ENCODE assay signal across 9 cellular contexts in the genomic region with DNA sequence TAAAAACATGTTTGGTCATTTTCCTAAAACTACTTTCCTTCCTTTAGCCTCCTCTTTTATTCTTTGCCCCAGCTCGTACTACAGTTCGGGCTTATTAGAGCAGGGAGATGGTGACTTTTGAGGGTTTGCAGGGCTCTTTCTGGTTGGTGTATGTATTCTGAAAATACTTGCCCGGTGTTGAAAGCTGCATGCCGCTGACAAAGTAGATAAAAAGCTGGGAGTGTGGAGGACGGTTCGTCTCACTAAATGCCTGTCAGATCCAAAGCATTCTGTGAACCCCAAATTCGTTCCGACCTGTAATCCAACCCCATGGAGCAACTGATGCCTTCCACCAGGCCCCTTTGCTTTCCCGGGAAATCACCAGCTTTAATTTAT. TPM values are rescaled to one million over a fixed set of nuclear protein-coding genes. Genes with fewer than 3 reads are reported as not detected.
DNase-seq lines count a peak whose midpoint lies in the region; ATAC-seq and TF ChIP-seq lines count a peak whose summit lies in the region.
"Had no signal": no experiment of that assay in that cellular context is flagged by ENCODE, and none has a peak within 500 bp of the region (broad histone marks: within the 10 kb centered on the region; RNA-seq: fewer than 3 reads in every experiment).

No MANE protein-coding gene starts in this region.

- ATAC-seq in HG02840 (IDR thresholded peaks at IDR 0.05; ENCODE audit: low FRiP score, unreplicated experiment): no peak

- peak overlapping the region; percentile 71 for H3K4me3 Mint-ChIP-seq in Calu3 (ENCODE audit: low read depth, unreplicated experiment)
- H3K4me3 Mint-ChIP-seq in nephron: peak overlapping the region; percentile 95 to 98 (median 98)

- H3K27me3 Mint-ChIP-seq in Calu3 (ENCODE audit: unreplicated experiment) (no peaks in the 10 kb centered on the region), nephron (ENCODE audit: low read depth) (peaks cover 3% of the 10 kb centered on the region)

- H3K27ac Mint-ChIP-seq in Calu3 (ENCODE audit: unreplicated experiment): peak overlapping the region; percentile 24
- peak overlapping the region; percentile 97 to 100 (median 98) for H3K27ac Mint-ChIP-seq in nephron

- no peaks in the 10 kb centered on the region for H3K9me3 ChIP-seq in ectodermal cell (ENCODE audit: control insufficient read depth, low read length)

- H3K4me3 ChIP-seq in ectodermal cell (ENCODE audit: insufficient read depth, low read depth, low read length): peak overlapping the region; percentile 51

- H3K27ac ChIP-seq in ectodermal cell (ENCODE audit: insufficient read depth, low read depth, low read length, poor library complexity, severe bottlenecking): no peak overlapping the region
- H3K27ac ChIP-seq: HL-60 had no signal

- peaks cover 7% of the 10 kb centered on the region for H3K4me1 ChIP-seq in ectodermal cell (ENCODE audit: control insufficient read depth, insufficient read depth, low read length)

- peaks cover 30% of the 10 kb centered on the region for H3K4me1 Mint-ChIP-seq in Calu3 (ENCODE audit: low read depth, unreplicated experiment)
- H3K4me1 Mint-ChIP-seq in nephron: peaks cover 42% of the 10 kb centered on the region

- BruUV-seq in Calu3 (replicated peaks; lab: Mats Ljungman, UMichigan): TSS peak; percentile 21

- H3K9me3 Mint-ChIP-seq in Calu3 (ENCODE audit: low read depth, unreplicated experiment) (no peaks in the 10 kb centered on the region), nephron (no peaks in the 10 kb centered on the region)

- WGBS in ectodermal cell, 2 experiments: 11 to 16% methylated on average over 9 of the region's 9 CpGs

- DNase-seq in Calu3 (no peak), LHCN-M2 (ENCODE audit: low read depth) (peak; percentile 5), anterior cingulate cortex (lab: John Stamatoyannopoulos, UW) (no peak), iPS-NIHi7 (ENCODE audit: extremely low spot score) (no peak), T-helper 9 cell (no peak)

- H3K36me3 Mint-ChIP-seq in Calu3 (ENCODE audit: insufficient read depth, unreplicated experiment): peaks cover 26% of the 10 kb centered on the region
- H3K36me3 Mint-ChIP-seq in nephron (ENCODE audit: low read depth): peaks cover 37% of the 10 kb centered on the region

- intact Hi-C loops in Calu3 (cut with micrococcal nuclease; ENCODE audit: unreplicated experiment): no loop called here

- peaks cover 13% of the 10 kb centered on the region for H3K27me3 ChIP-seq in ectodermal cell (ENCODE audit: control insufficient read depth, insufficient read depth, low read length, poor library complexity, severe bottlenecking)

- CTCF ChIA-PET in Calu3 (lab: Charles Lee): interaction anchor here (1.8 to 2.4 kb wide), 2 partner anchors 9 to 80 kb away, joined by 5 to 7 read pairs; no protein-coding TSS in a partner anchor

- TF ChIP-seq CTCF in Calu3 (IDR thresholded peaks at IDR 0.05; ENCODE audit: unreplicated experiment) (no peak), nephron (IDR thresholded peaks at IDR 0.05; ENCODE audit: unreplicated experiment in 3 of 3) (no peak)

- H3K36me3 ChIP-seq in ectodermal cell (ENCODE audit: control insufficient read depth, insufficient read depth, low read length): no peaks in the 10 kb centered on the region

RNA-seq across cellular contexts. Expression of gene TRIM2, which starts 19.2 kb away (rescaled TPM):
- total RNA-seq in Calu3 (2022) (35.5 and 49.6 TPM in 2 replicates), LHCN-M2 (2014; rRNA removed) (11.0 and 11.5 TPM in 2 replicates)
- polyA plus RNA-seq in LHCN-M2 (2012): 2.4 TPM
- 73.0 TPM for polyA plus RNA-seq in ectodermal cell (2013, experiment 1 of 4)
- polyA plus RNA-seq in ectodermal cell (2013, experiment 2 of 4): 74.3 TPM
- polyA plus RNA-seq in ectodermal cell (2013, experiment 3 of 4): 61.4 TPM
- 65.9 TPM for polyA plus RNA-seq in ectodermal cell (2013, experiment 4 of 4)
